Comparison of ENCODE assay signal across 29 cellular contexts in genomic region chr19:51103811-51104470, GRCh38. TPM values are rescaled to one million over a fixed set of nuclear protein-coding genes. Genes with fewer than 3 reads are reported as not detected.
"Had no signal": no experiment of that assay in that cellular context is flagged by ENCODE, and none has a peak within 500 bp of the region (broad histone marks: within the 10 kb centered on the region; RNA-seq: fewer than 3 reads in every experiment).

No MANE protein-coding gene starts in this region.

- H3K36me3 Mint-ChIP-seq: natural killer cell had no signal

- H3K36me3 ChIP-seq: colonic mucosa, neural progenitor cell, prostate gland had no signal

- H3K9ac ChIP-seq: neural progenitor cell, parathyroid adenoma had no signal

- FAIRE-seq: urothelium cell line had no signal

- H3K27ac Mint-ChIP-seq: mesothelial cell of epicardium, neural progenitor cell had no signal

- H3K9me3 ChIP-seq: colonic mucosa, gastrocnemius medialis, prostate gland, spleen, stomach had no signal

- H2AFZ ChIP-seq: hepatocyte, neural progenitor cell, parathyroid adenoma had no signal

- H3K4me2 ChIP-seq: hepatocyte, neural progenitor cell had no signal

- ATAC-seq: esophagus mucosa, gastrocnemius medialis, left colon, natural killer cell, sciatic nerve had no signal

- H3K4me3 Mint-ChIP-seq: mesothelial cell of epicardium, natural killer cell, neural progenitor cell had no signal

- DNase-seq: cerebellar nuclear complex; colonic mucosa; dermis blood vessel endothelial cell; gastrocnemius medialis; left colon; natural killer cell; occipital lobe; spleen; stimulated activated CD4-positive, alpha-beta T cell treated with anti-CD3 and anti-CD28 coated beads, Interleukin-2, amount 100 ng/mL, for 24 hours; stimulated activated CD4-positive, alpha-beta T cell treated with anti-CD3 and anti-CD28 coated beads, Interleukin-4, amount 100 ng/mL, for 4 hours; stimulated activated naive CD4-positive, alpha-beta T cell; stomach; substantia nigra; trophoblast cell had no signal

- H3K27me3 ChIP-seq: colonic mucosa, gastrocnemius medialis, hepatocyte, spleen, stomach had no signal

- H3K4me3 ChIP-seq: colonic mucosa, gastrocnemius medialis, hepatocyte, neural progenitor cell, prostate gland, spleen, stomach had no signal

- H3K27ac ChIP-seq: colonic mucosa, gastrocnemius medialis, hepatocyte, neural progenitor cell, parathyroid adenoma, prostate gland, spleen, stomach had no signal

- H3K9me3 Mint-ChIP-seq: mesothelial cell of epicardium, natural killer cell, neural progenitor cell had no signal

RNA-seq across cellular contexts. Expression of gene SIGLEC9, which starts 20.8 kb away (rescaled TPM):
- total RNA-seq: dermis blood vessel endothelial cell, fibroblast of lung, mesothelial cell of epicardium, myocyte, renal cortical epithelial cell had no signal
- polyA plus RNA-seq: fibroblast of lung had no signal

RNA-seq across cellular contexts. Expression of gene KLK14, which starts 21.3 kb away (rescaled TPM):
- total RNA-seq: dermis blood vessel endothelial cell, fibroblast of lung, gastrocnemius medialis, kidney epithelial cell, myocyte, occipital lobe, renal cortical epithelial cell, skeletal muscle tissue, stomach had no signal
- polyA plus RNA-seq: fibroblast of lung, hepatocyte had no signal

RNA-seq across cellular contexts. Expression of gene SIGLEC7, which starts 38.2 kb away (rescaled TPM):
- total RNA-seq: dermis blood vessel endothelial cell, fibroblast of lung, kidney epithelial cell, lower leg skin, mesothelial cell of epicardium, myocyte, prostate gland, renal cortical epithelial cell had no signal
- polyA plus RNA-seq: fibroblast of lung had no signal

RNA-seq across cellular contexts. Expression of gene KLK13, which starts 39.0 kb away (rescaled TPM):
- total RNA-seq: cardiac septum, colonic mucosa, dermis blood vessel endothelial cell, fibroblast of lung, gastrocnemius medialis, hepatocyte, myocyte, natural killer cell, occipital lobe, renal cortical epithelial cell, skeletal muscle tissue, spleen had no signal
- polyA plus RNA-seq: fibroblast of lung had no signal
